Comparison of ENCODE assay signal across 1 cellular context in the genomic region with DNA sequence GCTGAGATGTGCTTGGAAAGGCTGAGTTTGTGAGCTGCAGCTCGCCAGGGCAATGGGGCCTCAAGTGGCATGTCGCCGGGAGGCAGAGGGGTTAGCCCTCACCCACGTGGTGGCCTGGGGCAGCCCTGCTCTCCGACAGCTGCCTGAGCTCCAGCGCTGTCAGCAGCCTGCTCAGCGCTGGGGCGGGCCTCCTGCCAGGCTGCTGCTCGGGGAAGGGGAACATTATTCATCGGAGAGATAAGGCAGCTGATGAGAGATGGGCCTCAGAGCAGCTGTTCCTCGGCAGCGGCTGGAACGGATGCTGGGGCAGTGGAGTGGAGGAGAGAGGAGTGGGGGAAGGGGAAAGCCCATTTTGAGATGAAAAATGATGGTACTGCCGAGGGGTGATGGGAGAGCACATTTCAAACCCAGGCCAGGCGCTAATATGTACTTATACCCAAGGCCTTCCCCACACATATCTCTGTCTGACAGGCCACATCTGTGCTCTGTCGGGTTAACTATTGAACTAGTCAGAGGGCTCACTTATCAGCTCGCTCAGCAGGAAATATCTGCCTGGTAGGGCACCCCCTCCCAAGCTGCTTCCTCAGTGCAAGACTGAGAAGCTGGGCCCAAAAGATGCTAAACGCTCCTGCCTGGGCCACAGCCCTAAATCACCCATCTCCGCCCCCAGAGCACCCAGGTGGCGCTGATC.
TF ChIP-seq lines count a peak whose summit lies in the region.

No MANE protein-coding gene starts in this region.

TF ChIP-seq in K562, 482 proteins besides CTCF, POLR2A, EP300 and RAD21 (continued from another document):
- no peak for TF ChIP-seq TFE3 (CRISPR knock-in tag; IDR thresholded peaks at IDR 0.05)
- TF ChIP-seq, protein P1, sequence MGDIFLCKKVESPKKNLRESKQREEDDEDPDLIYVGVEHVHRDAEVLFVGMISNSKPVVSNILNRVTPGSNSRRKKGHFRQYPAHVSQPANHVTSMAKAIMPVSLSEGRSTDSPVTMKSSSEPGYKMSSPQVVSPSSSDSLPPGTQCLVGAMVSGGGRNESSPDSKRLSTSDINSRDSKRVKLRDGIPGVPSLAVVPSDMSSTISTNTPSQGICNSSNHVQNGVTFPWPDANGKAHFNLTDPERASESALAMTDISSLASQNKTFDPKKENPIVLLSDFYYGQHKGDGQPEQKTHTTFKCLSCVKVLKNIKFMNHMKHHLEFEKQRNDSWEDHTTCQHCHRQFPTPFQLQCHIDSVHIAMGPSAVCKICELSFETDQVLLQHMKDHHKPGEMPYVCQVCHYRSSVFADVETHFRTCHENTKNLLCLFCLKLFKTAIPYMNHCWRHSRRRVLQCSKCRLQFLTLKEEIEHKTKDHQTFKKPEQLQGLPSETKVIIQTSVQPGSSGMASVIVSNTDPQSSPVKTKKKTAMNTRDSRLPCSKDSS (IDR thresholded peaks at IDR 0.05; ENCODE audit: low read depth, partially characterized antibody): no peak
- TF ChIP-seq CC2D1A (IDR thresholded peaks at IDR 0.05): peak; percentile 86; the same call in 1 of the 2 replicates
- no peak for TF ChIP-seq HDAC6 (IDR thresholded peaks at IDR 0.05; ENCODE audit: low read depth, low read length)
- 0 out of 2 replicates have a peak, but pooled peaks have one; percentile 16 for TF ChIP-seq ZNF134 (CRISPR knock-in tag; conservative IDR thresholded peaks at IDR 0.05)
- no peak for TF ChIP-seq HMGXB4 (CRISPR knock-in tag; IDR thresholded peaks at IDR 0.05)
- TF ChIP-seq, protein P2, sequence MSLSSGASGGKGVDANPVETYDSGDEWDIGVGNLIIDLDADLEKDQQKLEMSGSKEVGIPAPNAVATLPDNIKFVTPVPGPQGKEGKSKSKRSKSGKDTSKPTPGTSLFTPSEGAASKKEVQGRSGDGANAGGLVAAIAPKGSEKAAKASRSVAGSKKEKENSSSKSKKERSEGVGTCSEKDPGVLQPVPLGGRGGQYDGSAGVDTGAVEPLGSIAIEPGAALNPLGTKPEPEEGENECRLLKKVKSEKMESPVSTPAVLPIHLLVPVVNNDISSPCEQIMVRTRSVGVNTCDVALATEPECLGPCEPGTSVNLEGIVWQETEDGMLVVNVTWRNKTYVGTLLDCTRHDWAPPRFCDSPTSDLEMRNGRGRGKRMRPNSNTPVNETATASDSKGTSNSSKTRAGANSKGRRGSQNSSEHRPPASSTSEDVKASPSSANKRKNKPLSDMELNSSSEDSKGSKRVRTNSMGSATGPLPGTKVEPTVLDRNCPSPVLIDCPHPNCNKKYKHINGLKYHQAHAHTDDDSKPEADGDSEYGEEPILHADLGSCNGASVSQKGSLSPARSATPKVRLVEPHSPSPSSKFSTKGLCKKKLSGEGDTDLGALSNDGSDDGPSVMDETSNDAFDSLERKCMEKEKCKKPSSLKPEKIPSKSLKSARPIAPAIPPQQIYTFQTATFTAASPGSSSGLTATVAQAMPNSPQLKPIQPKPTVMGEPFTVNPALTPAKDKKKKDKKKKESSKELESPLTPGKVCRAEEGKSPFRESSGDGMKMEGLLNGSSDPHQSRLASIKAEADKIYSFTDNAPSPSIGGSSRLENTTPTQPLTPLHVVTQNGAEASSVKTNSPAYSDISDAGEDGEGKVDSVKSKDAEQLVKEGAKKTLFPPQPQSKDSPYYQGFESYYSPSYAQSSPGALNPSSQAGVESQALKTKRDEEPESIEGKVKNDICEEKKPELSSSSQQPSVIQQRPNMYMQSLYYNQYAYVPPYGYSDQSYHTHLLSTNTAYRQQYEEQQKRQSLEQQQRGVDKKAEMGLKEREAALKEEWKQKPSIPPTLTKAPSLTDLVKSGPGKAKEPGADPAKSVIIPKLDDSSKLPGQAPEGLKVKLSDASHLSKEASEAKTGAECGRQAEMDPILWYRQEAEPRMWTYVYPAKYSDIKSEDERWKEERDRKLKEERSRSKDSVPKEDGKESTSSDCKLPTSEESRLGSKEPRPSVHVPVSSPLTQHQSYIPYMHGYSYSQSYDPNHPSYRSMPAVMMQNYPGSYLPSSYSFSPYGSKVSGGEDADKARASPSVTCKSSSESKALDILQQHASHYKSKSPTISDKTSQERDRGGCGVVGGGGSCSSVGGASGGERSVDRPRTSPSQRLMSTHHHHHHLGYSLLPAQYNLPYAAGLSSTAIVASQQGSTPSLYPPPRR (CRISPR knock-in tag; IDR thresholded peaks at IDR 0.05; ENCODE audit: borderline replicate concordance): no peak
- peak; percentile 73; the same call in 1 of the 2 replicates for TF ChIP-seq PML (IDR thresholded peaks at IDR 0.05; ENCODE audit: low read length)
- 0 out of 2 replicates have a peak, but pooled peaks have one; percentile 18 for TF ChIP-seq GMEB1 (CRISPR knock-in tag; IDR thresholded peaks at IDR 0.05)
- TF ChIP-seq, protein P3, sequence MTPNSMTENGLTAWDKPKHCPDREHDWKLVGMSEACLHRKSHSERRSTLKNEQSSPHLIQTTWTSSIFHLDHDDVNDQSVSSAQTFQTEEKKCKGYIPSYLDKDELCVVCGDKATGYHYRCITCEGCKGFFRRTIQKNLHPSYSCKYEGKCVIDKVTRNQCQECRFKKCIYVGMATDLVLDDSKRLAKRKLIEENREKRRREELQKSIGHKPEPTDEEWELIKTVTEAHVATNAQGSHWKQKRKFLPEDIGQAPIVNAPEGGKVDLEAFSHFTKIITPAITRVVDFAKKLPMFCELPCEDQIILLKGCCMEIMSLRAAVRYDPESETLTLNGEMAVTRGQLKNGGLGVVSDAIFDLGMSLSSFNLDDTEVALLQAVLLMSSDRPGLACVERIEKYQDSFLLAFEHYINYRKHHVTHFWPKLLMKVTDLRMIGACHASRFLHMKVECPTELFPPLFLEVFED (CRISPR knock-in tag; conservative IDR thresholded peaks at IDR 0.05): peak; percentile 73; the same call in 1 of the 2 replicates
- no peak for TF ChIP-seq CHD1 (IDR thresholded peaks at IDR 0.05; ENCODE audit: low read length)
- TF ChIP-seq, protein P4, sequence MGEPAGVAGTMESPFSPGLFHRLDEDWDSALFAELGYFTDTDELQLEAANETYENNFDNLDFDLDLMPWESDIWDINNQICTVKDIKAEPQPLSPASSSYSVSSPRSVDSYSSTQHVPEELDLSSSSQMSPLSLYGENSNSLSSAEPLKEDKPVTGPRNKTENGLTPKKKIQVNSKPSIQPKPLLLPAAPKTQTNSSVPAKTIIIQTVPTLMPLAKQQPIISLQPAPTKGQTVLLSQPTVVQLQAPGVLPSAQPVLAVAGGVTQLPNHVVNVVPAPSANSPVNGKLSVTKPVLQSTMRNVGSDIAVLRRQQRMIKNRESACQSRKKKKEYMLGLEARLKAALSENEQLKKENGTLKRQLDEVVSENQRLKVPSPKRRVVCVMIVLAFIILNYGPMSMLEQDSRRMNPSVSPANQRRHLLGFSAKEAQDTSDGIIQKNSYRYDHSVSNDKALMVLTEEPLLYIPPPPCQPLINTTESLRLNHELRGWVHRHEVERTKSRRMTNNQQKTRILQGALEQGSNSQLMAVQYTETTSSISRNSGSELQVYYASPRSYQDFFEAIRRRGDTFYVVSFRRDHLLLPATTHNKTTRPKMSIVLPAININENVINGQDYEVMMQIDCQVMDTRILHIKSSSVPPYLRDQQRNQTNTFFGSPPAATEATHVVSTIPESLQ (CRISPR knock-in tag; IDR thresholded peaks at IDR 0.05): no peak
- peak; percentile 83 for TF ChIP-seq GATAD2B (IDR thresholded peaks at IDR 0.05; ENCODE audit: borderline replicate concordance)
- TF ChIP-seq CREM (IDR thresholded peaks at IDR 0.05; ENCODE audit: low read depth): peak; percentile 38
- peak; percentile 62; the same call in 1 of the 2 replicates for TF ChIP-seq PHF21A (IDR thresholded peaks at IDR 0.05; ENCODE audit: borderline replicate concordance, low read depth)
- TF ChIP-seq HBP1 (CRISPR knock-in tag; IDR thresholded peaks at IDR 0.05): 0 out of 2 replicates have a peak, but pooled peaks have one; percentile 35
- no peak for TF ChIP-seq YBX1 (IDR thresholded peaks at IDR 0.05)
- peak; percentile 47; the same call in 1 of the 2 replicates for TF ChIP-seq ELF4 (CRISPR knock-in tag; IDR thresholded peaks at IDR 0.05)
